18 cellular contexts compared by ENCODE assay signal in the genomic region with DNA sequence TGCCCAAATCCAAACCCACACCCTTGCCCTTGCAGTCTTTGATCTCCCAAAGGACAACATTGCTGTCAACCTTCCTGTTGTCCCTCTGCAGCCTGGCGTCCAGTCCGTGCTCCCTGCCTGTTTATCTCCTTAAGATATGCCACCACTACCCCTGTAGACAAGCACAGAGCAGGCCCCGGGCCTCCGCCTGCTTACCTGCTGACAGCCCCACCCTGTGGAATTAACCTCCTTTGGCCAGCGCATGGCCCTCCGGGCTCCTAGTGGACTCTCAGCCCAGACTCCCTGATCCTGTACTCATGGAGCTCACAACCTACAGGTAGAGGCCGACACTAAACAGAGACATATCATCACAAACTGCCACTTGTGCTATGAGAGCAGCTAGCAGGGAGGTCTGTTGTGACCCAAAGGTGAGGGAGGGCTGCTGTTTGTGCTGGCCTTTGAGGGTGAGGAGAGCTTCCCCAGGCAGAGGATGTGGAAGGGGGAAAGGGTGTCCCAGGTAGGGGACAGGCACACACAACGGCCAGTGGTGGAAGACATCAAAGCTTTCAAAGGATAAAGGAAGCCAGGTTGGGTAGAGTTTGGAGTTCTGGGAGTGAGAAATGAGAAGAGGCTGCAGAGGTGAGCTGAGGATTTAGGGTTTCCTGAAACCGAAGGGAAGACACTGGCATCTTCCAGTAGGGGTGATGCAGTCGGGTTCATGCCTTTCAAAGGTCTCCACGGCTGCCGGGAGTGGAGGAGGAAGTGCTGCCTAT.
DNase-seq lines count a peak whose midpoint lies in the region; ATAC-seq and TF ChIP-seq lines count a peak whose summit lies in the region.
"Had no signal": no experiment of that assay in that cellular context is flagged by ENCODE, and none has a peak within 500 bp of the region (broad histone marks: within the 10 kb centered on the region; RNA-seq: fewer than 3 reads in every experiment).

No MANE protein-coding gene starts in this region.

- peak overlapping the region; percentile 13; the same call in 1 of the 2 replicates for H3K27ac ChIP-seq in VCaP
- no peak overlapping the region for H3K27ac ChIP-seq in lung (ENCODE audit: low read depth in 1 of 2, low read length in 1 of 2)
- H3K27ac ChIP-seq: KMS-11, PC-9, RWPE1 had no signal

- peaks cover 1% of the 10 kb centered on the region for H3K4me1 Mint-ChIP-seq in activated CD8-positive, alpha-beta memory T cell treated with anti-CD3 and anti-CD28 coated beads, Interleukin-2, amount 10 ng/mL, durations not matched to agents 7 days and 5 days
- no peaks in the 10 kb centered on the region for H3K4me1 Mint-ChIP-seq in stimulated activated effector memory CD8-positive, alpha-beta T cell treated with anti-CD3 and anti-CD28 coated beads, Interleukin-12 subunit alpha, Interleukin-12 subunit beta, amount 100 ng/mL, for 72 hours
- no peaks in the 10 kb centered on the region for H3K4me1 Mint-ChIP-seq in HFFc6 (ENCODE audit: low read depth)

- peaks cover 0 to 6% of the 10 kb centered on the region in 2 donors for H3K4me1 ChIP-seq in lung (ENCODE audit: control insufficient read depth in 2 of 2, insufficient read depth in 2 of 2, low read length in 2 of 2)
- H3K4me1 ChIP-seq: BE2C had no signal

- TF ChIP-seq CTCF in VCaP (conservative IDR thresholded peaks at IDR 0.05) (no peak), lung (IDR thresholded peaks at IDR 0.05; ENCODE audit: control extremely low read depth, extremely low read depth) (no peak), HFFc6 (IDR thresholded peaks at IDR 0.05) (no peak)

- no peaks in the 10 kb centered on the region for H3K9me3 Mint-ChIP-seq in activated CD8-positive, alpha-beta memory T cell treated with anti-CD3 and anti-CD28 coated beads, Interleukin-2, amount 10 ng/mL, durations not matched to agents 7 days and 5 days (ENCODE audit: low read depth)
- H3K9me3 Mint-ChIP-seq in stimulated activated effector memory CD8-positive, alpha-beta T cell treated with anti-CD3 and anti-CD28 coated beads, Interleukin-12 subunit alpha, Interleukin-12 subunit beta, amount 100 ng/mL, for 72 hours, result no peaks in the 10 kb centered on the region
- H3K9me3 Mint-ChIP-seq in HFFc6, result no peaks in the 10 kb centered on the region
- H3K9me3 Mint-ChIP-seq: CD4-positive, alpha-beta T cell had no signal

- 90 to 96% methylated on average over 12 of the region's 12 CpGs for WGBS in lung, 2 donors

- H3K27ac Mint-ChIP-seq in activated CD8-positive, alpha-beta memory T cell treated with anti-CD3 and anti-CD28 coated beads, Interleukin-2, amount 10 ng/mL, durations not matched to agents 7 days and 5 days, result no peak overlapping the region
- H3K27ac Mint-ChIP-seq in stimulated activated effector memory CD8-positive, alpha-beta T cell treated with anti-CD3 and anti-CD28 coated beads, Interleukin-12 subunit alpha, Interleukin-12 subunit beta, amount 100 ng/mL, for 72 hours, result peak overlapping the region; percentile 15
- no peak overlapping the region for H3K27ac Mint-ChIP-seq in HFFc6
- H3K27ac Mint-ChIP-seq: CD4-positive, alpha-beta T cell had no signal

- no peak for ATAC-seq in activated CD8-positive, alpha-beta memory T cell treated with anti-CD3 and anti-CD28 coated beads, Interleukin-2, amount 10 ng/mL, durations not matched to agents 7 days and 5 days
- ATAC-seq in lung (ENCODE audit: insufficient read depth, low FRiP score) (no peak), GM18870 (IDR thresholded peaks at IDR 0.05; ENCODE audit: unreplicated experiment) (no peak)
- no peak for ATAC-seq in stimulated activated effector memory CD8-positive, alpha-beta T cell treated with anti-CD3 and anti-CD28 coated beads, Interleukin-12 subunit alpha, Interleukin-12 subunit beta, amount 100 ng/mL, for 72 hours

- H3K27me3 ChIP-seq in lung (ENCODE audit: control insufficient read depth, insufficient read depth), result no peaks in the 10 kb centered on the region
- H3K27me3 ChIP-seq: BE2C had no signal

- no peaks in the 10 kb centered on the region for H3K9me3 ChIP-seq in lung (ENCODE audit: control insufficient read depth in 2 of 2, insufficient read depth in 1 of 2, low read length in 1 of 2)
- H3K9me3 ChIP-seq: BE2C had no signal

- H3K4me3 Mint-ChIP-seq in activated CD8-positive, alpha-beta memory T cell treated with anti-CD3 and anti-CD28 coated beads, Interleukin-2, amount 10 ng/mL, durations not matched to agents 7 days and 5 days, result no peak overlapping the region
- H3K4me3 Mint-ChIP-seq in stimulated activated effector memory CD8-positive, alpha-beta T cell treated with anti-CD3 and anti-CD28 coated beads, Interleukin-12 subunit alpha, Interleukin-12 subunit beta, amount 100 ng/mL, for 72 hours, result no peak overlapping the region
- H3K4me3 Mint-ChIP-seq in HFFc6, result no peak overlapping the region
- H3K4me3 Mint-ChIP-seq: CD4-positive, alpha-beta T cell had no signal

- no peak overlapping the region for H3K4me3 ChIP-seq in lung
- H3K4me3 ChIP-seq: PC-9 had no signal

- no peaks in the 10 kb centered on the region for H3K36me3 ChIP-seq in lung (ENCODE audit: control insufficient read depth in 2 of 2, insufficient read depth in 2 of 2, low read length in 2 of 2)
- H3K36me3 ChIP-seq: BE2C had no signal

- peaks cover 8% of the 10 kb centered on the region for H3K27me3 Mint-ChIP-seq in activated CD8-positive, alpha-beta memory T cell treated with anti-CD3 and anti-CD28 coated beads, Interleukin-2, amount 10 ng/mL, durations not matched to agents 7 days and 5 days
- H3K27me3 Mint-ChIP-seq in HFFc6 (ENCODE audit: insufficient read depth), result peaks cover 51% of the 10 kb centered on the region
- H3K27me3 Mint-ChIP-seq: CD4-positive, alpha-beta T cell had no signal

- H3K36me3 Mint-ChIP-seq in activated CD8-positive, alpha-beta memory T cell treated with anti-CD3 and anti-CD28 coated beads, Interleukin-2, amount 10 ng/mL, durations not matched to agents 7 days and 5 days, result no peaks in the 10 kb centered on the region
- H3K36me3 Mint-ChIP-seq in stimulated activated effector memory CD8-positive, alpha-beta T cell treated with anti-CD3 and anti-CD28 coated beads, Interleukin-12 subunit alpha, Interleukin-12 subunit beta, amount 100 ng/mL, for 72 hours, result no peaks in the 10 kb centered on the region
- no peaks in the 10 kb centered on the region for H3K36me3 Mint-ChIP-seq in HFFc6 (ENCODE audit: low read depth)

- peak; percentile 39 for DNase-seq in activated CD8-positive, alpha-beta memory T cell treated with anti-CD3 and anti-CD28 coated beads, Interleukin-2, amount 50 U/mL, for 48 hours
- DNase-seq in activated CD8-positive, alpha-beta memory T cell treated with anti-CD3 and anti-CD28 coated beads, Interleukin-2, amount 10 ng/mL, durations not matched to agents 7 days and 5 days, result no peak
- peak; percentile 22 for DNase-seq in lung (ENCODE audit: low spot score)
- peak in 1 of 2 donors; percentile 34 for DNase-seq in stimulated activated effector memory CD8-positive, alpha-beta T cell treated with anti-CD3 and anti-CD28 coated beads, Interleukin-12 subunit alpha, Interleukin-12 subunit beta, amount 100 ng/mL, for 72 hours (ENCODE audit: low spot score in 2 of 2)
- no peak for DNase-seq in HFFc6
- DNase-seq in iPS-NIHi11 (ENCODE audit: low spot score), result no peak
- DNase-seq: BE2C; Calu3; CD4-positive, alpha-beta T cell; EL; NCI-H187; NCI-H226; NCI-H524 treated with DMSO at 0.1 percent for 48 hours had no signal

- CTCF ChIA-PET in activated CD8-positive, alpha-beta memory T cell treated with anti-CD3 and anti-CD28 coated beads, Interleukin-2, amount 10 ng/mL, durations not matched to agents 7 days and 5 days (lab: Charles Lee), result no interaction called here

Comparison
In these comparisons a context has a peak if more than half of its experiments do, and no peak if none do; other contexts are left out.
1. DNase-seq: peak in activated CD8-positive, alpha-beta memory T cell treated with anti-CD3 and anti-CD28 coated beads, Interleukin-2, amount 50 U/mL, for 48 hours (single experiment) and lung (single experiment); none in activated CD8-positive, alpha-beta memory T cell treated with anti-CD3 and anti-CD28 coated beads, Interleukin-2, amount 10 ng/mL, durations not matched to agents 7 days and 5 days (single experiment), HFFc6 (single experiment) and iPS-NIHi11 (single experiment).